Comparison of ENCODE assay signal across 8 cellular contexts in the genomic region with DNA sequence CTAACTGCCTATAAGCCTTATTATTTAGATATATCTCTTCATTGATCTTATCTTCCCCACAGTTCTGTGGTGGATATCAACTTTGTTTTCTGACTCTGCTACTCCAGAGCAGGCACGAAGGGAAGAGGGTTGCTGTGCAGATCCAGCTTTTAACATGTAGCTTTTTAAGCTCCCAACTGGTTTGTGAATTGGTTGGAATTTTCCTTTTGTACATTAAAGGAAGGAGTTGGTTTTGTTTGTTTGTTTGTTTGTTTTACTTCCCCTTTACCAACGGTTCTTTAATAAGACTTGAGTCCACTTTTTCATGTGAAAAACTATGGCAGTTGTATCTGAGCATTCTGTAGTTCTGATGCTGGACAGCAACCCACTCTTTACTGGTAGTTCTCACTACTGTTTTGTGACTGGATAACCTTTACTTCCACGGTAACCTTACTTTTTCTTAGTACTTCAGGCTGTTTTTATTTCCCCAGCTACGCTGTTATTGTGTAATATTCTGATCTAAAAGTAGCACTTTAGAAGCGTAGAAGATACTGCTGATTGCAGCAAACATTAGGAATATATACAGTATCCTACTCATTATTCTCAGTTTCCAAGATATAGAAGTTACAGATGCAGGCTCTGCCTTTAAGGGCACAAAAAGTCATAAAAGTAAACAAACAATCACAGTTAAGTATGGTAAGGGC. TPM values are rescaled to one million over a fixed set of nuclear protein-coding genes. Genes with fewer than 3 reads are reported as not detected.
A peak's percentile ranks its signal among the peaks of the same experiment; 100 is the strongest.
DNase-seq lines count a peak whose midpoint lies in the region; ATAC-seq, FAIRE-seq and TF ChIP-seq lines count a peak whose summit lies in the region.

No MANE protein-coding gene starts in this region.

- POLR2A ChIA-PET in A549 (lab: Yijun Ruan, JAX) (no interaction called here), HEK293 (lab: Yijun Ruan, JAX) (interaction anchor here (1.1 to 2.6 kb wide), 3 partner anchors 7 to 601 kb away, joined by 3 to 17 read pairs (median 3); a partner anchor contains a TSS)
- POLR2A ChIA-PET in activated CD4-positive, alpha-beta memory T cell treated with anti-CD3 and anti-CD28 coated beads, Interleukin-2, amount 10 ng/mL, durations not matched to agents 7 days and 5 days (lab: Charles Lee) = interaction anchor here (1.2 to 2.1 kb wide), 8 partner anchors 10 to 265 kb away, joined by 4 to 36 read pairs (median 8); a partner anchor contains a TSS

- TF ChIP-seq RAD21 in A549 (conservative IDR thresholded peaks at IDR 0.05 in 1 of 2, IDR thresholded peaks at IDR 0.05 in 1 of 2) = no peak

- H3K27ac ChIP-seq in A549 = peak overlapping the region in 1 of 2 experiments; percentile 93; a peak in 2 of 6 replicates
- no peak overlapping the region for H3K27ac ChIP-seq in HEK293 (ENCODE audit: extremely low read depth, low read depth, low read length)
- H3K27ac ChIP-seq in kidney (ENCODE audit: low read depth in 2 of 2, low read length in 2 of 2) = no peak overlapping the region

- no peak for TF ChIP-seq EP300 in A549 (IDR thresholded peaks at IDR 0.05)

- ATAC-seq in A549 (no peak), HG03175 (IDR thresholded peaks at IDR 0.05; ENCODE audit: unreplicated experiment) (no peak)

- CTCF ChIA-PET in A549 (lab: Yijun Ruan, JAX) = interaction anchor here (0.8 to 2.0 kb wide), 3 partner anchors 8 to 17 kb away, joined by 3 to 5 read pairs (median 4); no protein-coding TSS in a partner anchor
- CTCF ChIA-PET in HEK293 (lab: Yijun Ruan, JAX) = interaction anchor here (0.6 to 1.1 kb wide), 4 partner anchors 10 to 444 kb away, joined by 3 to 4 read pairs (median 3); no protein-coding TSS in a partner anchor
- CTCF ChIA-PET in activated CD4-positive, alpha-beta memory T cell treated with anti-CD3 and anti-CD28 coated beads, Interleukin-2, amount 10 ng/mL, durations not matched to agents 7 days and 5 days (lab: Charles Lee) = interaction anchor here (1.1 to 2.1 kb wide), 4 partner anchors 7 to 95 kb away, joined by 3 to 6 read pairs (median 4); a partner anchor contains a TSS

- peaks cover 45% of the 10 kb centered on the region for H3K36me3 Mint-ChIP-seq in activated CD4-positive, alpha-beta memory T cell treated with anti-CD3 and anti-CD28 coated beads, Interleukin-2, amount 10 ng/mL, durations not matched to agents 7 days and 5 days (ENCODE audit: low read depth)

- intact Hi-C loops in kidney (cut with DNase I) = no loop called here

- no peak for FAIRE-seq in A549 (lab: Jason Lieb, UNC)
- FAIRE-seq in kidney (lab: Jason Lieb, UNC) = no peak

- 66% methylated on average over 5 of the region's 5 CpGs for WGBS in A549 (ENCODE audit: missing lambda C conversion rate)

- peaks cover 9 to 20% of the 10 kb centered on the region in 2 experiments for H3K36me3 ChIP-seq in HEK293 (ENCODE audit: control insufficient read depth in 2 of 2, insufficient read depth in 1 of 2, low read length in 2 of 2)
- peaks cover under 1 to 11% of the 10 kb centered on the region in 2 donors for H3K36me3 ChIP-seq in kidney (ENCODE audit: control insufficient read depth in 1 of 2, insufficient read depth in 2 of 2, low read length in 2 of 2)

- H3K4me3 ChIP-seq in A549 = peak overlapping the region; percentile 82
- peak overlapping the region; percentile 62; the same call in 1 of the 2 replicates for H3K4me3 ChIP-seq in HEK293 (ENCODE audit: low read depth, low read length)
- H3K4me3 ChIP-seq in kidney (ENCODE audit: low read length in 2 of 2) = peak overlapping the region; percentile 98 to 99

- no peak for TF ChIP-seq CTCF in A549 (IDR thresholded peaks at IDR 0.05)
- TF ChIP-seq CTCF in HEK293 (tag by site-specific recombination; IDR thresholded peaks at IDR 0.05) = no peak
- TF ChIP-seq CTCF in kidney (IDR thresholded peaks at IDR 0.05; ENCODE audit: borderline replicate concordance, extremely low read depth, insufficient read depth) = no peak

- no peaks in the 10 kb centered on the region for H3K9me3 Mint-ChIP-seq in activated CD4-positive, alpha-beta memory T cell treated with anti-CD3 and anti-CD28 coated beads, Interleukin-2, amount 10 ng/mL, durations not matched to agents 7 days and 5 days

- peaks cover 14% of the 10 kb centered on the region; the same call in 2 of the 3 replicates for H3K4me1 ChIP-seq in A549
- H3K4me1 ChIP-seq in HEK293 (ENCODE audit: control insufficient read depth, insufficient read depth, low read length) = peaks cover 15% of the 10 kb centered on the region
- H3K4me1 ChIP-seq in kidney (ENCODE audit: control insufficient read depth in 1 of 2, insufficient read depth in 1 of 2, low read depth in 1 of 2, low read length in 2 of 2) = peaks cover 4 to 18% of the 10 kb centered on the region in 2 donors

- peak overlapping the region; percentile 83 for H3K27ac Mint-ChIP-seq in activated CD4-positive, alpha-beta memory T cell treated with anti-CD3 and anti-CD28 coated beads, Interleukin-2, amount 10 ng/mL, durations not matched to agents 7 days and 5 days

- H3K9me3 ChIP-seq in A549 (no peaks in the 10 kb centered on the region), HEK293 (ENCODE audit: control insufficient read depth, insufficient read depth, low read depth, low read length) (no peaks in the 10 kb centered on the region), kidney (ENCODE audit: control insufficient read depth in 1 of 2, low read length in 2 of 2) (no peaks in the 10 kb centered on the region)

- H3K4me1 Mint-ChIP-seq in activated CD4-positive, alpha-beta memory T cell treated with anti-CD3 and anti-CD28 coated beads, Interleukin-2, amount 10 ng/mL, durations not matched to agents 7 days and 5 days = peaks cover 39% of the 10 kb centered on the region

- TF ChIP-seq POLR2A in A549 (IDR thresholded peaks at IDR 0.05; ENCODE audit: low read length) = no peak

- peak overlapping the region in 1 of 2 donors; percentile 94 for H3K9ac ChIP-seq in kidney (ENCODE audit: low read length in 2 of 2)

- peak overlapping the region; percentile 86 for H3K4me2 ChIP-seq in A549

- no peaks in the 10 kb centered on the region for H3K27me3 Mint-ChIP-seq in activated CD4-positive, alpha-beta memory T cell treated with anti-CD3 and anti-CD28 coated beads, Interleukin-2, amount 10 ng/mL, durations not matched to agents 7 days and 5 days

- DNase-seq in A549 (ENCODE audit: low read depth in 1 of 2, low spot score in 1 of 2) (no peak), kidney (no peak), NCI-H446 (lab: John Stamatoyannopoulos, UW) (no peak), DMS53 treated with DMSO at 0.1 percent for 48 hours (lab: John Stamatoyannopoulos, UW; ENCODE audit: unreplicated experiment) (no peak), GM19240 (ENCODE audit: insufficient read length, low spot score) (no peak)
- no peak for DNase-seq in activated CD4-positive, alpha-beta memory T cell treated with anti-CD3 and anti-CD28 coated beads, Interleukin-2, amount 10 ng/mL, durations not matched to agents 7 days and 5 days

- peak overlapping the region; percentile 85 for H3K4me3 Mint-ChIP-seq in activated CD4-positive, alpha-beta memory T cell treated with anti-CD3 and anti-CD28 coated beads, Interleukin-2, amount 10 ng/mL, durations not matched to agents 7 days and 5 days

TF ChIP-seq in HEK293, 187 proteins besides CTCF, POLR2A, EP300 and RAD21 (continues in another document):
- 0 out of 2 replicates have a peak, but pooled peaks have one; percentile 11 for TF ChIP-seq WT1 (tag by site-specific recombination; IDR thresholded peaks at IDR 0.05)
- 0 out of 2 replicates have a peak, but pooled peaks have one; percentile 8 for TF ChIP-seq OSR2 (tag by site-specific recombination; IDR thresholded peaks at IDR 0.05)
- TF ChIP-seq, protein P1, sequence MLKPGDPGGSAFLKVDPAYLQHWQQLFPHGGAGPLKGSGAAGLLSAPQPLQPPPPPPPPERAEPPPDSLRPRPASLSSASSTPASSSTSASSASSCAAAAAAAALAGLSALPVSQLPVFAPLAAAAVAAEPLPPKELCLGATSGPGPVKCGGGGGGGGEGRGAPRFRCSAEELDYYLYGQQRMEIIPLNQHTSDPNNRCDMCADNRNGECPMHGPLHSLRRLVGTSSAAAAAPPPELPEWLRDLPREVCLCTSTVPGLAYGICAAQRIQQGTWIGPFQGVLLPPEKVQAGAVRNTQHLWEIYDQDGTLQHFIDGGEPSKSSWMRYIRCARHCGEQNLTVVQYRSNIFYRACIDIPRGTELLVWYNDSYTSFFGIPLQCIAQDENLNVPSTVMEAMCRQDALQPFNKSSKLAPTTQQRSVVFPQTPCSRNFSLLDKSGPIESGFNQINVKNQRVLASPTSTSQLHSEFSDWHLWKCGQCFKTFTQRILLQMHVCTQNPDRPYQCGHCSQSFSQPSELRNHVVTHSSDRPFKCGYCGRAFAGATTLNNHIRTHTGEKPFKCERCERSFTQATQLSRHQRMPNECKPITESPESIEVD (tag by site-specific recombination; IDR thresholded peaks at IDR 0.05) = peak; percentile 20; the same call in 1 of the 2 replicates

RNA-seq across cellular contexts. Expression of a gene that starts 1.6 kb away (rescaled TPM):
- polyA plus RNA-seq in A549 (2011; rRNA removed) (58.5 and 62.7 TPM in 2 replicates), A549 (2017; fragmentation: RNase III; extraction: RNeasy Plus Mini Kit Qiagen cat#74134 plus additional on column Dnase treatment) (43.4 to 45.3 TPM (median 44.1 TPM) in 3 replicates), kidney (ENCODE audit: insufficient read depth, low read depth, low replicate concordance) (33.7 TPM)
- 14.4 and 17.2 TPM in 2 replicates for polyA plus RNA-seq in A549 (2012; cell fraction: cytosol; rRNA removed)
- 9.9 and 15.8 TPM in 2 replicates for polyA plus RNA-seq in A549 (2012; cell fraction: nucleus; rRNA removed)
- 32.4 and 36.8 TPM in 2 replicates for polyA minus RNA-seq in A549 (2011; rRNA and poly(A)+ RNA removed)
- 10 to 100 TPM; 44.6 to 45.2 TPM for total RNA-seq in activated CD4-positive, alpha-beta memory T cell treated with anti-CD3 and anti-CD28 coated beads, Interleukin-2, amount 10 ng/mL, durations not matched to agents 7 days and 5 days
- total RNA-seq in kidney = 31.2 TPM
